12 cellular contexts compared by ENCODE assay signal in genomic region chr1:85365851-85366250, GRCh38.
"Had no signal": no experiment of that assay in that cellular context is flagged by ENCODE, and none has a peak within 500 bp of the region (broad histone marks: within the 10 kb centered on the region; RNA-seq: fewer than 3 reads in every experiment).

No MANE protein-coding gene starts in this region.

- DNase-seq: activated CD4-positive, alpha-beta T cell treated with anti-CD3 and anti-CD28 coated beads, Interleukin-2, amount 50 U/mL, for 1 hour; activated CD8-positive, alpha-beta memory T cell treated with anti-CD3 and anti-CD28 coated beads for 24 hours; activated naive CD4-positive, alpha-beta T cell treated with Interleukin-2 at 50 U/mL for 16 hours; anterior cingulate cortex; endodermal cell; hippocampal formation; kidney; left lung; naive thymus-derived CD4-positive, alpha-beta T cell; stimulated activated naive CD8-positive, alpha-beta T cell treated with anti-CD3 and anti-CD28 coated beads, Interleukin-15, amount 100 ng/mL, for 72 hours; T-cell; T-helper 9 cell had no signal

- ATAC-seq: naive thymus-derived CD4-positive, alpha-beta T cell; stimulated activated naive CD8-positive, alpha-beta T cell treated with anti-CD3 and anti-CD28 coated beads, Interleukin-15, amount 100 ng/mL, for 72 hours; T-cell had no signal

- H3K36me3 ChIP-seq: left lung had no signal

- H3K27ac ChIP-seq: left lung had no signal

- H3K9me3 ChIP-seq: left lung had no signal

- H3K27me3 ChIP-seq: left lung had no signal

- H3K4me3 ChIP-seq: left lung had no signal
